ENCODE assay signal across 1 cellular context in genomic region chr2:152320814-152321213, GRCh38.
TF ChIP-seq lines count a peak whose summit lies in the region.

No MANE protein-coding gene starts in this region.

TF ChIP-seq in IMR-90, 13 proteins besides CTCF, POLR2A, EP300 and RAD21 (continued from another document):
- TF ChIP-seq CHD1 (IDR thresholded peaks at IDR 0.05; ENCODE audit: low read depth, low read length) = no peak
